Comparison of ENCODE assay signal across 23 cellular contexts in genomic region chr14:67510121-67510520, GRCh38. TPM values are rescaled to one million over a fixed set of nuclear protein-coding genes. Genes with fewer than 3 reads are reported as not detected.
A peak's percentile ranks its signal among the peaks of the same experiment; 100 is the strongest.
DNase-seq lines count a peak whose midpoint lies in the region; ATAC-seq and TF ChIP-seq lines count a peak whose summit lies in the region.
"Had no signal": no experiment of that assay in that cellular context is flagged by ENCODE, and none has a peak within 500 bp of the region (broad histone marks: within the 10 kb centered on the region; RNA-seq: fewer than 3 reads in every experiment).

No MANE protein-coding gene starts in this region.

- H3K4me3 ChIP-seq in adrenal gland (no peak overlapping the region), fibroblast of the aortic adventitia (ENCODE audit: low read depth, low read length) (no peak overlapping the region)
- H3K4me3 ChIP-seq: body of pancreas, esophagus muscularis mucosa, heart left ventricle, smooth muscle cell, upper lobe of right lung had no signal

- no peaks in the 10 kb centered on the region for H3K9me3 ChIP-seq in adrenal gland (replicated peaks in 1 of 3)
- H3K9me3 ChIP-seq: body of pancreas, esophagus muscularis mucosa, heart left ventricle, upper lobe of right lung had no signal

- WGBS in adrenal gland, 4 donors, result 6 to 40% (median 28%) methylated on average over 2 of the region's 2 CpGs

- peak overlapping the region; percentile 59 to 91 (median 78) for H3K27ac ChIP-seq in adrenal gland
- H3K27ac ChIP-seq: body of pancreas, esophagus muscularis mucosa, heart left ventricle, upper lobe of right lung had no signal

- TF ChIP-seq POLR2A in adrenal gland (IDR thresholded peaks at IDR 0.05), result no peak

- intact Hi-C loops in adrenal gland (cut with DNase I), result no loop called here

- H3K4me1 ChIP-seq in adrenal gland (replicated peaks in 1 of 2), result peaks cover 31 to 63% of the 10 kb centered on the region in 2 donors

- DNase-seq in AG08395 (ENCODE audit: low spot score), result peak; percentile 42
- peak; percentile 73 for DNase-seq in HCEC 1CT
- peak; percentile 58 to 86 (median 84) for DNase-seq in adrenal gland
- peak; percentile 16 for DNase-seq in fibroblast of the aortic adventitia (ENCODE audit: low read depth)
- no peak for DNase-seq in left lobe of liver (ENCODE audit: low spot score)
- no peak for DNase-seq in activated naive CD4-positive, alpha-beta T cell (lab: John Stamatoyannopoulos, UW)
- no peak for DNase-seq in islet precursor cell
- no peak for DNase-seq in nucleus accumbens (lab: John Stamatoyannopoulos, UW)
- DNase-seq: activated CD4-positive, CD25-positive, alpha-beta regulatory T cell treated with anti-CD3 and anti-CD28 coated beads, Interleukin-2, amount 50 U/mL, for 72 hours; activated CD8-positive, alpha-beta T cell treated with anti-CD3 and anti-CD28 coated beads for 36 hours; activated effector memory CD4-positive, alpha-beta T cell treated with anti-CD3 and anti-CD28 coated beads, Interleukin-2, amount 50 U/mL, for 16 hours; effector memory CD8-positive, alpha-beta T cell; heart left ventricle; left colon; NCI-H2081 treated with DMSO at 0.1 percent for 48 hours; NCI-H446 treated with DMSO at 0.1 percent for 48 hours; PC-3; SHP77 treated with DMSO at 0.1 percent for 48 hours; upper lobe of right lung had no signal

- no peak for TF ChIP-seq CTCF in adrenal gland (IDR thresholded peaks at IDR 0.05)
- TF ChIP-seq CTCF in fibroblast of the aortic adventitia (IDR thresholded peaks at IDR 0.05; ENCODE audit: insufficient read depth, low read length), result no peak

- no peak for ATAC-seq in left lobe of liver
- ATAC-seq: activated CD8-positive, alpha-beta T cell treated with anti-CD3 and anti-CD28 coated beads for 36 hours; body of pancreas; effector memory CD8-positive, alpha-beta T cell; heart left ventricle; left colon; PC-3; stimulated activated effector memory CD8-positive, alpha-beta T cell treated with anti-CD3 and anti-CD28 coated beads, Interleukin-12 subunit alpha, Interleukin-12 subunit beta, amount 100 ng/mL, for 72 hours; upper lobe of right lung had no signal

- no peaks in the 10 kb centered on the region for H3K27me3 ChIP-seq in adrenal gland
- H3K27me3 ChIP-seq: body of pancreas, esophagus muscularis mucosa, heart left ventricle, upper lobe of right lung had no signal

- no peaks in the 10 kb centered on the region for H3K36me3 ChIP-seq in adrenal gland (replicated peaks in 1 of 2)
- H3K36me3 ChIP-seq: esophagus muscularis mucosa, heart left ventricle, upper lobe of right lung had no signal

RNA-seq across cellular contexts. Expression of gene TMEM229B, which starts 21.6 kb away (rescaled TPM):
- 10 to 100 TPM; 27.8 to 63.9 (median 40.1) TPM for total RNA-seq in adrenal gland
- 10 to 100 TPM in 2 of 3 donors, 1 to 10 TPM in 1; 5.7 to 31.9 (median 12.0) TPM for polyA plus RNA-seq in adrenal gland
- total RNA-seq in fibroblast of the aortic adventitia (ENCODE audit: low replicate concordance), result 0.81 and 1.8 TPM in 2 replicates
- 0.93 TPM for total RNA-seq in left lobe of liver
- total RNA-seq: PC-3 had no signal

RNA-seq across cellular contexts. Expression of gene PLEKHH1, which starts 23.0 kb away (rescaled TPM):
- total RNA-seq in adrenal gland, result 10 to 100 TPM in 7 of 8 donors, 1 to 10 TPM in 1; 8.3 to 30.6 (median 18.6) TPM
- polyA plus RNA-seq in adrenal gland, result 10 to 100 TPM; 19.3 to 50.4 (median 28.0) TPM
- total RNA-seq in fibroblast of the aortic adventitia (ENCODE audit: low replicate concordance), result 0.45 TPM in 1 of 2 replicates, not detected in the other
- total RNA-seq in left lobe of liver, result 2.9 TPM

Comparison
In these comparisons a context has a peak if more than half of its experiments do, and no peak if none do; other contexts are left out.
1. DNase-seq: peak in AG08395 (single experiment), HCEC 1CT (single experiment), adrenal gland (7 of 7) and fibroblast of the aortic adventitia (single experiment); none in left lobe of liver (single experiment), activated naive CD4-positive, alpha-beta T cell (0 of 4), islet precursor cell (single experiment) and nucleus accumbens (0 of 56).
2. RNA of gene TMEM229B, which starts 21.6 kb away (total RNA-seq): 27.8 to 63.9 TPM in adrenal gland; 0.93 TPM in left lobe of liver (single experiment) and 0.81 to 1.8 TPM in fibroblast of the aortic adventitia; every median in the first group is over 10 times any median in the second.